Comparison of ENCODE assay signal across 17 cellular contexts in genomic region chr10:88499569-88500470, GRCh38.
A peak's percentile ranks its signal among the peaks of the same experiment; 100 is the strongest.
DNase-seq lines count a peak whose midpoint lies in the region; ATAC-seq, FAIRE-seq and TF ChIP-seq lines count a peak whose summit lies in the region.
"Had no signal": no experiment of that assay in that cellular context is flagged by ENCODE, and none has a peak within 500 bp of the region (broad histone marks: within the 10 kb centered on the region; RNA-seq: fewer than 3 reads in every experiment).

No MANE protein-coding gene starts in this region.

- no peak for TF ChIP-seq CTCF in dorsolateral prefrontal cortex (IDR thresholded peaks at IDR 0.05 in 54 of 56, conservative IDR thresholded peaks at IDR 0.05 in 2 of 56; ENCODE audit: low read depth in 1 of 56, partially characterized antibody in 56 of 56)

- intact Hi-C loops in dorsolateral prefrontal cortex (cut with DNase I): no loop called here

- H3K27me3 ChIP-seq in trophoblast cell (ENCODE audit: insufficient read depth, low read length) (no peaks in the 10 kb centered on the region), dorsolateral prefrontal cortex (no peaks in the 10 kb centered on the region)

- no peak overlapping the region for H4K8ac ChIP-seq in trophoblast cell (ENCODE audit: low read depth, low read length)

- peak; percentile 7 for DNase-seq in H54 (ENCODE audit: insufficient read length, low spot score)
- peak; percentile 42 for DNase-seq in fibroblast of peridontal ligament (ENCODE audit: extremely low read depth)
- DNase-seq in trophoblast cell: peak; percentile 2 to 53
- no peak for DNase-seq in SKM-1 treated with dmso at 0.1 percent for 144 hours (lab: John Stamatoyannopoulos, UW; ENCODE audit: unreplicated experiment)
- DNase-seq in dorsolateral prefrontal cortex: no peak
- DNase-seq in NCI-H128 (lab: John Stamatoyannopoulos, UW; ENCODE audit: unreplicated experiment): no peak
- DNase-seq: activated naive CD4-positive, alpha-beta T cell; central memory CD4-positive, alpha-beta T cell; Kasumi-1; left cardiac atrium; NCI-H2029; NCI-H82; SIG-M5; stimulated activated naive CD4-positive, alpha-beta T cell treated with Interleukin-2 at 50 U/mL for 16 hours had no signal

- H3K9me3 ChIP-seq in trophoblast cell (ENCODE audit: insufficient read depth, low read depth, low read length): no peaks in the 10 kb centered on the region

- no peak overlapping the region for H3K4ac ChIP-seq in trophoblast cell (ENCODE audit: low read depth, low read length)

- H3K36me3 ChIP-seq in trophoblast cell (ENCODE audit: control insufficient read depth in 1 of 2, insufficient read depth in 2 of 2, low read length in 2 of 2): no peaks in the 10 kb centered on the region

- no peak overlapping the region for H3K14ac ChIP-seq in trophoblast cell (ENCODE audit: low read length)

- no peak for TF ChIP-seq POLR2A in H54 (IDR thresholded peaks at IDR 0.05; ENCODE audit: low read depth, low read length)

- no CpG with 5 or more reads among the region's 6 CpGs for WGBS in trophoblast cell (ENCODE audit: extremely low coverage, insufficient coverage, insufficient read length)

- no peak overlapping the region for H2AK5ac ChIP-seq in trophoblast cell (ENCODE audit: low read length)

- no peak overlapping the region for H2AFZ ChIP-seq in trophoblast cell (ENCODE audit: insufficient read depth, low read length, poor library complexity)

- H2BK120ac ChIP-seq in trophoblast cell (ENCODE audit: insufficient read depth, low read length, poor library complexity): no peak overlapping the region

- no peak overlapping the region for H4K91ac ChIP-seq in trophoblast cell (ENCODE audit: low read depth, low read length)

- no peak overlapping the region for H2BK12ac ChIP-seq in trophoblast cell (ENCODE audit: low read length)

- H2BK5ac ChIP-seq in trophoblast cell (ENCODE audit: low read depth, low read length, poor library complexity): no peak overlapping the region

- H3K4me2 ChIP-seq in trophoblast cell (ENCODE audit: low read length): no peak overlapping the region

- H3K18ac ChIP-seq in trophoblast cell (ENCODE audit: low read length): no peak overlapping the region

- H3K4me3 ChIP-seq in trophoblast cell (ENCODE audit: low read depth, low read length): no peak overlapping the region
- no peak overlapping the region for H3K4me3 ChIP-seq in dorsolateral prefrontal cortex

- H3K27ac ChIP-seq in trophoblast cell (ENCODE audit: low read depth, low read length): no peak overlapping the region
- no peak overlapping the region for H3K27ac ChIP-seq in dorsolateral prefrontal cortex

- ATAC-seq in SK-N-SH treated with all-trans-retinoic acid at 6 μM for 48 hours (peak; percentile 65; the same call in 2 of the 3 replicates), HG03039 (IDR thresholded peaks at IDR 0.05; ENCODE audit: unreplicated experiment) (no peak)

- FAIRE-seq in H54 (lab: Jason Lieb, UNC): peak; percentile 97
- FAIRE-seq: G401.6 had no signal

- no peak overlapping the region for H4K12ac ChIP-seq in trophoblast cell (ENCODE audit: low read depth, low read length)

- no peak overlapping the region for H3K9ac ChIP-seq in trophoblast cell (ENCODE audit: low read length)

- no peak overlapping the region for H3K23ac ChIP-seq in trophoblast cell (ENCODE audit: low read length)

- no peaks in the 10 kb centered on the region for H3K79me1 ChIP-seq in trophoblast cell (ENCODE audit: low read length)

- H3K79me2 ChIP-seq in trophoblast cell (ENCODE audit: control insufficient read depth, insufficient read depth, low read length, poor library complexity): no peaks in the 10 kb centered on the region

- H3K4me1 ChIP-seq in trophoblast cell (ENCODE audit: control insufficient read depth in 1 of 2, insufficient read depth in 2 of 2, low read length in 2 of 2): peaks cover 0 to 2% of the 10 kb centered on the region in 2 experiments

TF ChIP-seq in SK-N-SH treated with all-trans-retinoic acid at 6 μM for 48 hours, 23 proteins besides CTCF, POLR2A, EP300 and RAD21:
- peak; percentile 41; the same call in 1 of the 2 replicates for TF ChIP-seq ISL1 (CRISPR knock-in tag; IDR thresholded peaks at IDR 0.05)
- TF ChIP-seq, protein P1, sequence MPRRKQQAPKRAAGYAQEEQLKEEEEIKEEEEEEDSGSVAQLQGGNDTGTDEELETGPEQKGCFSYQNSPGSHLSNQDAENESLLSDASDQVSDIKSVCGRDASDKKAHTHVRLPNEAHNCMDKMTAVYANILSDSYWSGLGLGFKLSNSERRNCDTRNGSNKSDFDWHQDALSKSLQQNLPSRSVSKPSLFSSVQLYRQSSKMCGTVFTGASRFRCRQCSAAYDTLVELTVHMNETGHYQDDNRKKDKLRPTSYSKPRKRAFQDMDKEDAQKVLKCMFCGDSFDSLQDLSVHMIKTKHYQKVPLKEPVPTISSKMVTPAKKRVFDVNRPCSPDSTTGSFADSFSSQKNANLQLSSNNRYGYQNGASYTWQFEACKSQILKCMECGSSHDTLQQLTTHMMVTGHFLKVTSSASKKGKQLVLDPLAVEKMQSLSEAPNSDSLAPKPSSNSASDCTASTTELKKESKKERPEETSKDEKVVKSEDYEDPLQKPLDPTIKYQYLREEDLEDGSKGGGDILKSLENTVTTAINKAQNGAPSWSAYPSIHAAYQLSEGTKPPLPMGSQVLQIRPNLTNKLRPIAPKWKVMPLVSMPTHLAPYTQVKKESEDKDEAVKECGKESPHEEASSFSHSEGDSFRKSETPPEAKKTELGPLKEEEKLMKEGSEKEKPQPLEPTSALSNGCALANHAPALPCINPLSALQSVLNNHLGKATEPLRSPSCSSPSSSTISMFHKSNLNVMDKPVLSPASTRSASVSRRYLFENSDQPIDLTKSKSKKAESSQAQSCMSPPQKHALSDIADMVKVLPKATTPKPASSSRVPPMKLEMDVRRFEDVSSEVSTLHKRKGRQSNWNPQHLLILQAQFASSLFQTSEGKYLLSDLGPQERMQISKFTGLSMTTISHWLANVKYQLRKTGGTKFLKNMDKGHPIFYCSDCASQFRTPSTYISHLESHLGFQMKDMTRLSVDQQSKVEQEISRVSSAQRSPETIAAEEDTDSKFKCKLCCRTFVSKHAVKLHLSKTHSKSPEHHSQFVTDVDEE (CRISPR knock-in tag; IDR thresholded peaks at IDR 0.05): no peak
TF ChIP-seq in SK-N-SH treated with all-trans-retinoic acid at 6 μM for 48 hours: peak in this region for 1.

Comparison
In these comparisons a context has a peak if more than half of its experiments do, and no peak if none do; other contexts are left out.
1. DNase-seq: peak in H54 (single experiment), fibroblast of peridontal ligament (single experiment) and trophoblast cell (2 of 2); none in SKM-1 treated with dmso at 0.1 percent for 144 hours (single experiment), dorsolateral prefrontal cortex (0 of 10) and NCI-H128 (single experiment).